In the genomic region with DNA sequence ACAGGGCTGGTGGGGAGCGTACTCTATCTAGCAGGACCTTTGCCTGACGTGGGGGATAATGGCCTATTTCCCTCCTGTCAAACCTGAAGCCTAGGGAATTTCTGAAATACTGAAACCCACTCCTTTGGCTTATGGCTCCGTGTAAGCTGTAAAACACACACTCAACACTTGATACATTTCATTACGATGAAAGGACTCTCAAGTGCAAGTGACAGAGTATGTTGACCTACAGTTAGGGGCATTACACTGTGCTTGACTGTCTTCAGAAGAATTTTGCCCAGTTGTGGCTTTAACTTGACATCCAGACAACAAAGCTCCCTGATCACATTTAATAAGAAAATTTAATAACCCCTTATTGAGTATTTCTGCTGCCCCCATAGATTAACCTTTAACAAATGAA, we compare ENCODE assay signal across 24 cellular contexts.
"Had no signal": no experiment of that assay in that cellular context is flagged by ENCODE, and none has a peak within 500 bp of the region (broad histone marks: within the 10 kb centered on the region; RNA-seq: fewer than 3 reads in every experiment).

No MANE protein-coding gene starts in this region.

- ATAC-seq: effector memory CD8-positive, alpha-beta T cell; esophagus mucosa; gastrocnemius medialis; heart right ventricle; left cardiac atrium; mucosa of descending colon; naive thymus-derived CD8-positive, alpha-beta T cell had no signal

- H3K4me1 ChIP-seq: esophagus squamous epithelium, gastrocnemius medialis, left ventricle myocardium inferior had no signal

- H3K36me3 ChIP-seq: esophagus squamous epithelium, gastrocnemius medialis, heart right ventricle, left ventricle myocardium inferior had no signal

- DNase-seq: dermis blood vessel endothelial cell; dorsolateral prefrontal cortex; effector CD8-positive, alpha-beta T cell; effector memory CD8-positive, alpha-beta T cell; erythroblast; esophagus squamous epithelium; foreskin fibroblast; foreskin melanocyte; gastrocnemius medialis; glutamatergic neuron; head of caudate nucleus; heart right ventricle; hippocampal formation; left cardiac atrium; left ventricle myocardium inferior; mammary epithelial cell; mesendoderm; mucosa of descending colon; naive B cell; naive thymus-derived CD8-positive, alpha-beta T cell had no signal

- H3K27me3 ChIP-seq: gastrocnemius medialis, heart right ventricle had no signal

- H3K4me3 ChIP-seq: coronary artery, dorsolateral prefrontal cortex, esophagus squamous epithelium, gastrocnemius medialis, heart right ventricle, left ventricle myocardium inferior, lung, mucosa of descending colon had no signal

- H3K9me3 ChIP-seq: esophagus squamous epithelium, gastrocnemius medialis, heart right ventricle, left ventricle myocardium inferior, mucosa of descending colon had no signal

- H3K27ac ChIP-seq: coronary artery, dorsolateral prefrontal cortex, epithelial cell of prostate, esophagus squamous epithelium, gastrocnemius medialis, heart right ventricle, left ventricle myocardium inferior had no signal
